ENCODE assay signal across 20 cellular contexts in genomic region chr11:122813176-122813917, GRCh38. TPM values are rescaled to one million over a fixed set of nuclear protein-coding genes. Genes with fewer than 3 reads are reported as not detected.
"Had no signal": no experiment of that assay in that cellular context is flagged by ENCODE, and none has a peak within 500 bp of the region (broad histone marks: within the 10 kb centered on the region; RNA-seq: fewer than 3 reads in every experiment).

No MANE protein-coding gene starts in this region.

- H3K27me3 Mint-ChIP-seq: activated CD4-positive, alpha-beta memory T cell treated with anti-CD3 and anti-CD28 coated beads for 36 hours; activated CD4-positive, alpha-beta T cell treated with anti-CD3 and anti-CD28 coated beads for 36 hours; activated naive CD4-positive, alpha-beta T cell treated with anti-CD3 and anti-CD28 coated beads, Interleukin-2, amount 10 ng/mL, durations not matched to agents 7 days and 5 days; stimulated activated memory B cell treated with anti-CD40 and anti-IgM and Interleukin-4, amounts not matched to agents 10 μg/mL and 1 μg/mL and 100 μg/mL, for 72 hours had no signal

- H3K4me3 ChIP-seq: transverse colon had no signal

- H3K36me3 ChIP-seq: transverse colon had no signal

- H3K27me3 ChIP-seq: transverse colon had no signal

- H3K4me3 Mint-ChIP-seq: activated CD4-positive, alpha-beta memory T cell treated with anti-CD3 and anti-CD28 coated beads for 36 hours; activated CD4-positive, alpha-beta T cell treated with anti-CD3 and anti-CD28 coated beads for 36 hours; activated naive CD4-positive, alpha-beta T cell treated with anti-CD3 and anti-CD28 coated beads, Interleukin-2, amount 10 ng/mL, durations not matched to agents 7 days and 5 days; activated T-cell treated with anti-CD3 and anti-CD28 coated beads, Interleukin-2, amount 50 U/mL, for 72 hours; natural killer cell treated with Interleukin-12 subunit alpha and Interleukin-12 subunit beta and Interleukin-15 and Interleukin-18, amount 100 ng/mL, for 72 hours; stimulated activated memory B cell treated with anti-CD40 and anti-IgM and Interleukin-4, amounts not matched to agents 10 μg/mL and 1 μg/mL and 100 μg/mL, for 72 hours had no signal

- ATAC-seq: activated CD4-positive, alpha-beta T cell treated with anti-CD3 and anti-CD28 coated beads for 36 hours; activated T-cell treated with anti-CD3 and anti-CD28 coated beads, Interleukin-2, amount 50 U/mL, for 72 hours; esophagus mucosa; natural killer cell treated with Interleukin-12 subunit alpha and Interleukin-12 subunit beta and Interleukin-15 and Interleukin-18, amount 100 ng/mL, for 72 hours; sciatic nerve; stimulated activated memory B cell treated with anti-CD40 and anti-IgM and Interleukin-4, amounts not matched to agents 10 μg/mL and 1 μg/mL and 100 μg/mL, for 72 hours had no signal

- H3K27ac Mint-ChIP-seq: activated CD4-positive, alpha-beta memory T cell treated with anti-CD3 and anti-CD28 coated beads for 36 hours; activated CD4-positive, alpha-beta T cell treated with anti-CD3 and anti-CD28 coated beads for 36 hours; activated naive CD4-positive, alpha-beta T cell treated with anti-CD3 and anti-CD28 coated beads, Interleukin-2, amount 10 ng/mL, durations not matched to agents 7 days and 5 days; activated T-cell treated with anti-CD3 and anti-CD28 coated beads, Interleukin-2, amount 50 U/mL, for 72 hours; natural killer cell treated with Interleukin-12 subunit alpha and Interleukin-12 subunit beta and Interleukin-15 and Interleukin-18, amount 100 ng/mL, for 72 hours; stimulated activated memory B cell treated with anti-CD40 and anti-IgM and Interleukin-4, amounts not matched to agents 10 μg/mL and 1 μg/mL and 100 μg/mL, for 72 hours had no signal

- H3K9me3 ChIP-seq: transverse colon had no signal

- H3K36me3 Mint-ChIP-seq: natural killer cell treated with Interleukin-12 subunit alpha and Interleukin-12 subunit beta and Interleukin-15 and Interleukin-18, amount 100 ng/mL, for 72 hours had no signal

- H3K9me3 Mint-ChIP-seq: natural killer cell treated with Interleukin-12 subunit alpha and Interleukin-12 subunit beta and Interleukin-15 and Interleukin-18, amount 100 ng/mL, for 72 hours had no signal

- H3K27ac ChIP-seq: transverse colon had no signal

- DNase-seq: activated CD4-positive, alpha-beta memory T cell treated with anti-CD3 and anti-CD28 coated beads for 36 hours; activated CD4-positive, alpha-beta T cell treated with anti-CD3 and anti-CD28 coated beads for 36 hours; activated effector memory CD4-positive, alpha-beta T cell treated with Interleukin-2 at 50 U/mL for 16 hours; activated naive CD4-positive, alpha-beta T cell treated with anti-CD3 and anti-CD28 coated beads, Interleukin-2, amount 10 ng/mL, durations not matched to agents 7 days and 5 days; activated T-cell treated with anti-CD3 and anti-CD28 coated beads, Interleukin-2, amount 50 U/mL, for 72 hours; anterior cingulate cortex; central memory CD4-positive, alpha-beta T cell; effector CD8-positive, alpha-beta T cell; foreskin melanocyte; posterior cingulate gyrus; small intestine; stimulated activated CD4-positive, alpha-beta T cell treated with anti-CD3 and anti-CD28 coated beads, Interleukin-2, amount 100 ng/mL, for 24 hours; T-helper 9 cell; transverse colon had no signal

RNA-seq across cellular contexts. Expression of gene CRTAM, which starts 25.0 kb away (rescaled TPM):
- total RNA-seq: dermis blood vessel endothelial cell, esophagus mucosa, renal cortical epithelial cell had no signal
